In genomic region chr15:98123297-98123696, GRCh38 we compare ENCODE assay signal across 19 cellular contexts.
DNase-seq lines count a peak whose midpoint lies in the region; ATAC-seq, FAIRE-seq and TF ChIP-seq lines count a peak whose summit lies in the region.
"Had no signal": no experiment of that assay in that cellular context is flagged by ENCODE, and none has a peak within 500 bp of the region (broad histone marks: within the 10 kb centered on the region; RNA-seq: fewer than 3 reads in every experiment).

No MANE protein-coding gene starts in this region.

- TF ChIP-seq CTCF in foreskin keratinocyte (conservative IDR thresholded peaks at IDR 0.05), result no peak
- no peak for TF ChIP-seq CTCF in endothelial cell (IDR thresholded peaks at IDR 0.05; ENCODE audit: unreplicated experiment)

- H3K27me3 Mint-ChIP-seq in endothelial cell (ENCODE audit: unreplicated experiment), result peaks cover 4% of the 10 kb centered on the region

- H3K4me3 ChIP-seq in adipocyte (ENCODE audit: low read length), result peak overlapping the region; percentile 28
- H3K4me3 ChIP-seq: A549, SK-N-MC had no signal

- no peak for FAIRE-seq in urothelium cell line (lab: Jason Lieb, UNC)
- FAIRE-seq: A549 had no signal

- H3K27ac Mint-ChIP-seq in endothelial cell (ENCODE audit: unreplicated experiment), result no peak overlapping the region
- H3K27ac Mint-ChIP-seq: H9 had no signal

- no peak overlapping the region for H3K4me3 Mint-ChIP-seq in endothelial cell (ENCODE audit: unreplicated experiment)
- H3K4me3 Mint-ChIP-seq: H9 had no signal

- no peaks in the 10 kb centered on the region for H3K9me3 ChIP-seq in adipocyte (ENCODE audit: control insufficient read depth, low read length)
- H3K9me3 ChIP-seq: A549 had no signal

- H3K27me3 ChIP-seq in adipocyte (replicated peaks; ENCODE audit: control insufficient read depth, insufficient read depth, low read length) (no peaks in the 10 kb centered on the region), foreskin keratinocyte (no peaks in the 10 kb centered on the region)

- H3K4me1 ChIP-seq in adipocyte (ENCODE audit: control insufficient read depth, insufficient read depth, low read length) (peaks cover 46% of the 10 kb centered on the region), foreskin keratinocyte (peaks cover 27% of the 10 kb centered on the region)
- H3K4me1 ChIP-seq: A549 had no signal

- DNase-seq in AG08395 (ENCODE audit: low spot score) (peak; percentile 19), GM03348 (ENCODE audit: low spot score) (peak; percentile 43), adipocyte (ENCODE audit: low read depth) (no peak), foreskin keratinocyte (no peak), urothelium cell line (ENCODE audit: low spot score) (no peak), superior temporal gyrus (ENCODE audit: extremely low spot score) (no peak), endothelial cell (ENCODE audit: low spot score) (no peak), HPDE6-E6E7 (ENCODE audit: extremely low spot score) (no peak)
- DNase-seq: AML-193, COR-L47, H9, NCI-H1417, NCI-H2029, NCI-H2171 treated with DMSO at 0.1 percent for 48 hours, NCI-H510A had no signal

- H3K36me3 ChIP-seq in adipocyte (ENCODE audit: control insufficient read depth, insufficient read depth, low read length, severe bottlenecking), result no peaks in the 10 kb centered on the region

- no peaks in the 10 kb centered on the region for H3K9me3 Mint-ChIP-seq in endothelial cell (ENCODE audit: unreplicated experiment)
- H3K9me3 Mint-ChIP-seq: H9 had no signal

- peak overlapping the region; percentile 19 for H3K27ac ChIP-seq in foreskin keratinocyte
- H3K27ac ChIP-seq: A549, HL-60, SK-N-MC had no signal

- no peak overlapping the region for H3K9ac ChIP-seq in adipocyte (ENCODE audit: low read length)

- ATAC-seq in foreskin keratinocyte, result peak; percentile 9
- ATAC-seq: Right ventricle myocardium inferior had no signal

- no peaks in the 10 kb centered on the region for H3K4me1 Mint-ChIP-seq in endothelial cell (ENCODE audit: unreplicated experiment)

- no peaks in the 10 kb centered on the region for H3K36me3 Mint-ChIP-seq in endothelial cell (ENCODE audit: low read depth, unreplicated experiment)

Comparison
In these comparisons a context has a peak if more than half of its experiments do, and no peak if none do; other contexts are left out.
1. DNase-seq: peak in AG08395 (single experiment) and GM03348 (single experiment); none in adipocyte (single experiment), foreskin keratinocyte (0 of 2), urothelium cell line (single experiment), superior temporal gyrus (single experiment), endothelial cell (single experiment) and HPDE6-E6E7 (single experiment).